8 cellular contexts compared by ENCODE assay signal in the genomic region with DNA sequence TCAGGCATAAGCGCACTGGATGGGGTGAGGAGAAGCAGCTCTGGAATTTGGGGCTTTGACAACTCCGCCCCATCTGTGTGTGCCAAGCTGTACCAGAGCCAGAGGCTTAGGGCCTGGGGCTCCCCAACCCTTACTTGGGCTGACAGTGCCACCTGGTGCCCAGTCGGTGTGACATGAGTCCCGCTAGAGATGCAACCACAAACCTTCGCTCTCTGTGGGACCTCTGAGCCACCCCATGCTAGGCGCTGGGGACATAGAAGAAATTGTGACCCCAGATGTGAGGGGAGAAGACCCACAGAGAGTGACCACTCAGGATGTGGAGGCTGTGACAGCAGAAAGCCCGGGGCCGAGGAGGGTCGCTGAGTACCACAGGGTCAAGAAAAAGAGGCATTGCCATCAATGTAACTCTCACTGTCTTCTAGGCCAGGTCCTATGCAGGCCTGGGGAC. TPM values are rescaled to one million over a fixed set of nuclear protein-coding genes. Genes with fewer than 3 reads are reported as not detected.
A peak's percentile ranks its signal among the peaks of the same experiment; 100 is the strongest.
DNase-seq lines count a peak whose midpoint lies in the region; ATAC-seq and TF ChIP-seq lines count a peak whose summit lies in the region.

No MANE protein-coding gene starts in this region.

- DNase-seq in 8988T: peak; percentile 93
- peak; percentile 89 for DNase-seq in GM13976 (ENCODE audit: low spot score)
- DNase-seq in NOMO-1 (lab: John Stamatoyannopoulos, UW; ENCODE audit: unreplicated experiment in 2 of 2): peak; percentile 73 to 76
- peak; percentile 89 for DNase-seq in activated CD8-positive, alpha-beta memory T cell treated with anti-CD3 and anti-CD28 coated beads, Interleukin-2, amount 10 ng/mL, durations not matched to agents 7 days and 5 days
- peak; percentile 87 for DNase-seq in epidermal melanocyte (ENCODE audit: insufficient read length, low spot score)
- peak; percentile 83 for DNase-seq in myocyte (ENCODE audit: low read depth)
- peak; percentile 56 to 64 for DNase-seq in stimulated activated CD8-positive, alpha-beta memory T cell treated with anti-CD3 and anti-CD28 coated beads, Interleukin-4, amount 100 ng/mL, for 4 hours (ENCODE audit: low read depth in 2 of 2, low spot score in 1 of 2)

- peaks cover 29% of the 10 kb centered on the region for H3K27me3 Mint-ChIP-seq in activated CD8-positive, alpha-beta memory T cell treated with anti-CD3 and anti-CD28 coated beads, Interleukin-2, amount 10 ng/mL, durations not matched to agents 7 days and 5 days

- no peak overlapping the region for H3K4me3 Mint-ChIP-seq in activated CD8-positive, alpha-beta memory T cell treated with anti-CD3 and anti-CD28 coated beads, Interleukin-2, amount 10 ng/mL, durations not matched to agents 7 days and 5 days

- peaks cover 35% of the 10 kb centered on the region for H3K4me1 Mint-ChIP-seq in activated CD8-positive, alpha-beta memory T cell treated with anti-CD3 and anti-CD28 coated beads, Interleukin-2, amount 10 ng/mL, durations not matched to agents 7 days and 5 days

- in situ Hi-C loops in GM13976 (cut with MboI; ENCODE audit: low sequenced_read_pairs, unreplicated experiment): loop anchor here (10.0 kb wide), 1 partner anchor 343 kb away; no protein-coding TSS in a partner anchor

- CTCF ChIA-PET in activated CD8-positive, alpha-beta memory T cell treated with anti-CD3 and anti-CD28 coated beads, Interleukin-2, amount 10 ng/mL, durations not matched to agents 7 days and 5 days (lab: Charles Lee): interaction anchor here (0.6 to 5.6 kb wide), 56 partner anchors 8 to 494 kb away, joined by 3 to 74 read pairs (median 4); partner anchors contain the start of genes ATG16L2, FCHSD2 and STARD10

- no peaks in the 10 kb centered on the region for H3K9me3 Mint-ChIP-seq in activated CD8-positive, alpha-beta memory T cell treated with anti-CD3 and anti-CD28 coated beads, Interleukin-2, amount 10 ng/mL, durations not matched to agents 7 days and 5 days (ENCODE audit: low read depth)

- TF ChIP-seq CTCF in GM13976 (IDR thresholded peaks at IDR 0.05; ENCODE audit: borderline replicate concordance, control extremely low read depth, extremely low read depth, insufficient read depth, missing control alignments): peak; percentile 81

- no peak overlapping the region for H3K27ac Mint-ChIP-seq in activated CD8-positive, alpha-beta memory T cell treated with anti-CD3 and anti-CD28 coated beads, Interleukin-2, amount 10 ng/mL, durations not matched to agents 7 days and 5 days

- peak; percentile 71 for ATAC-seq in HG03342 (IDR thresholded peaks at IDR 0.05; ENCODE audit: unreplicated experiment)
- ATAC-seq in activated CD8-positive, alpha-beta memory T cell treated with anti-CD3 and anti-CD28 coated beads, Interleukin-2, amount 10 ng/mL, durations not matched to agents 7 days and 5 days: peak; percentile 97

- H3K36me3 Mint-ChIP-seq in activated CD8-positive, alpha-beta memory T cell treated with anti-CD3 and anti-CD28 coated beads, Interleukin-2, amount 10 ng/mL, durations not matched to agents 7 days and 5 days: no peaks in the 10 kb centered on the region

RNA-seq across cellular contexts. Expression of gene FCHSD2, which starts 36.0 kb away (rescaled TPM):
- 10 to 100 TPM; 42.1 to 71.0 TPM for total RNA-seq in activated CD8-positive, alpha-beta memory T cell treated with anti-CD3 and anti-CD28 coated beads, Interleukin-2, amount 10 ng/mL, durations not matched to agents 7 days and 5 days
- total RNA-seq in myocyte: 11.1 and 13.1 TPM in 2 replicates
- 17.2 TPM for polyA plus RNA-seq in myocyte (2012)

RNA-seq across cellular contexts. Expression of gene P2RY2, which starts 40.0 kb away (rescaled TPM):
- total RNA-seq in activated CD8-positive, alpha-beta memory T cell treated with anti-CD3 and anti-CD28 coated beads, Interleukin-2, amount 10 ng/mL, durations not matched to agents 7 days and 5 days: not detected
- total RNA-seq in myocyte: 1.6 and 3.4 TPM in 2 replicates
- polyA plus RNA-seq in myocyte (2012): 0.19 TPM

Comparison
In these comparisons a context has a peak if more than half of its experiments do, and no peak if none do; other contexts are left out.
1. Peak in every context shown above with its lines: DNase-seq and ATAC-seq.